ENCODE assay signal across 28 cellular contexts in the genomic region with DNA sequence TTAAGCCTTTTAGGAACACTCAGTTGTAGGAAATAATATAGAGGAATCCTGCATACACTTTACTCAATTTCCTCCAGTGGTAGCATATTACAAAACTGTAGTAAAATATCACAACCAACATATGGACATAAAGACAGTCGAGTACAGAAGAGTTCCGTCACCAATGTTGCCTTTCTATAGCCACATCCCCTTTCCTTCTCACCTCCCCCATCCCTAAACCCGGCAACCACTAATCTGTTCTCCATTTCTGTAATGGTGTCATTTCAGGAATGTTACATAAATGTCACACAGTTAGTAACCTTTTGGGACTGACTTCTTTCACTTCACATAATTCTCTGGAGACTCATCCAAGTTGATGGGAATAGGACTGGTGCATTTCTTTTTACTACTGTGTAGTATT.
"Had no signal": no experiment of that assay in that cellular context is flagged by ENCODE, and none has a peak within 500 bp of the region (broad histone marks: within the 10 kb centered on the region; RNA-seq: fewer than 3 reads in every experiment).

No MANE protein-coding gene starts in this region.

- H3K27me3 ChIP-seq: pancreas, tibial nerve had no signal

- H3K4me3 Mint-ChIP-seq: activated CD8-positive, alpha-beta memory T cell treated with anti-CD3 and anti-CD28 coated beads, Interleukin-2, amount 10 ng/mL, durations not matched to agents 7 days and 5 days; activated CD8-positive, alpha-beta T cell treated with anti-CD3 and anti-CD28 coated beads, Interleukin-2, amount 10 ng/mL, durations not matched to agents 7 days and 5 days; activated naive CD4-positive, alpha-beta T cell treated with anti-CD3 and anti-CD28 coated beads, Interleukin-2, amount 50 U/mL, for 24 hours; activated naive CD8-positive, alpha-beta T cell treated with anti-CD3 and anti-CD28 coated beads, Interleukin-2, amount 50 U/mL, for 24 hours; mesothelial cell of epicardium; naive B cell; nephron progenitor cell; stimulated activated naive B cell treated with anti-CD40 and anti-IgM and Interleukin-4, amounts not matched to agents 10 μg/mL and 1 μg/mL and 100 μg/mL, for 72 hours had no signal

- DNase-seq: activated CD4-positive, alpha-beta T cell treated with anti-CD3 and anti-CD28 coated beads for 1 hour; activated CD8-positive, alpha-beta memory T cell treated with anti-CD3 and anti-CD28 coated beads, Interleukin-2, amount 10 ng/mL, durations not matched to agents 7 days and 5 days; activated CD8-positive, alpha-beta T cell treated with anti-CD3 and anti-CD28 coated beads, Interleukin-2, amount 10 ng/mL, durations not matched to agents 7 days and 5 days; activated naive CD8-positive, alpha-beta T cell treated with anti-CD3 and anti-CD28 coated beads, Interleukin-2, amount 50 U/mL, for 24 hours; activated T-cell treated with anti-CD3 and anti-CD28 coated beads, Interleukin-2, amount 50 U/mL, for 48 hours; amygdala; caudate nucleus; cortex of kidney; foreskin fibroblast; head of caudate nucleus; hippocampal formation; kidney; left colon; naive B cell; nephron progenitor cell; pancreas; retina; stimulated activated CD4-positive, alpha-beta T cell treated with anti-CD3 and anti-CD28 coated beads, Interleukin-4, amount 100 ng/mL, for 4 hours; stimulated activated CD8-positive, alpha-beta memory T cell treated with anti-CD3 and anti-CD28 coated beads, Interleukin-4, amount 100 ng/mL, for 48 hours; stimulated activated naive B cell treated with anti-CD40 and anti-IgM and Interleukin-4, amounts not matched to agents 10 μg/mL and 1 μg/mL and 100 μg/mL, for 72 hours; T1000 had no signal

- H3K9me3 Mint-ChIP-seq: activated naive CD4-positive, alpha-beta T cell treated with anti-CD3 and anti-CD28 coated beads, Interleukin-2, amount 50 U/mL, for 24 hours; activated naive CD8-positive, alpha-beta T cell treated with anti-CD3 and anti-CD28 coated beads, Interleukin-2, amount 50 U/mL, for 24 hours; activated T-helper 2 cell treated with anti-CD3 and anti-CD28 coated beads, Interferon-gamma antibody, Interleukin-2, Interleukin-4, amounts not matched to agents 10 μg/mL and 5 μg/mL and 100 μg/mL, durations not matched to agents 14 hours and 24 hours and 36 hours; mesothelial cell of epicardium; naive B cell; nephron progenitor cell had no signal

- H3K4me1 ChIP-seq: pancreas, prostate gland had no signal

- H3K36me3 Mint-ChIP-seq: activated CD8-positive, alpha-beta memory T cell treated with anti-CD3 and anti-CD28 coated beads, Interleukin-2, amount 10 ng/mL, durations not matched to agents 7 days and 5 days; activated naive CD4-positive, alpha-beta T cell treated with anti-CD3 and anti-CD28 coated beads, Interleukin-2, amount 50 U/mL, for 24 hours; mesothelial cell of epicardium; naive B cell; stimulated activated naive B cell treated with anti-CD40 and anti-IgM and Interleukin-4, amounts not matched to agents 10 μg/mL and 1 μg/mL and 100 μg/mL, for 72 hours had no signal

- H3K27ac ChIP-seq: pancreas, prostate gland, tibial nerve had no signal

- H3K4me3 ChIP-seq: pancreas, prostate gland, skin epidermis, tibial nerve had no signal

- H3K27ac Mint-ChIP-seq: activated CD8-positive, alpha-beta memory T cell treated with anti-CD3 and anti-CD28 coated beads, Interleukin-2, amount 10 ng/mL, durations not matched to agents 7 days and 5 days; activated CD8-positive, alpha-beta T cell treated with anti-CD3 and anti-CD28 coated beads, Interleukin-2, amount 10 ng/mL, durations not matched to agents 7 days and 5 days; activated naive CD4-positive, alpha-beta T cell treated with anti-CD3 and anti-CD28 coated beads, Interleukin-2, amount 50 U/mL, for 24 hours; activated naive CD8-positive, alpha-beta T cell treated with anti-CD3 and anti-CD28 coated beads, Interleukin-2, amount 50 U/mL, for 24 hours; activated T-helper 2 cell treated with anti-CD3 and anti-CD28 coated beads, Interferon-gamma antibody, Interleukin-2, Interleukin-4, amounts not matched to agents 10 μg/mL and 5 μg/mL and 100 μg/mL, durations not matched to agents 14 hours and 24 hours and 36 hours; mesothelial cell of epicardium; naive B cell; nephron progenitor cell; stimulated activated naive B cell treated with anti-CD40 and anti-IgM and Interleukin-4, amounts not matched to agents 10 μg/mL and 1 μg/mL and 100 μg/mL, for 72 hours had no signal

- H3K36me3 ChIP-seq: pancreas, prostate gland, tibial nerve had no signal

- ATAC-seq: activated CD8-positive, alpha-beta memory T cell treated with anti-CD3 and anti-CD28 coated beads, Interleukin-2, amount 10 ng/mL, durations not matched to agents 7 days and 5 days; activated CD8-positive, alpha-beta T cell treated with anti-CD3 and anti-CD28 coated beads, Interleukin-2, amount 10 ng/mL, durations not matched to agents 7 days and 5 days; activated naive CD8-positive, alpha-beta T cell treated with anti-CD3 and anti-CD28 coated beads, Interleukin-2, amount 50 U/mL, for 24 hours; left colon; pancreas; sciatic nerve; stimulated activated naive B cell treated with anti-CD40 and anti-IgM and Interleukin-4, amounts not matched to agents 10 μg/mL and 1 μg/mL and 100 μg/mL, for 72 hours had no signal

- H3K9me3 ChIP-seq: pancreas, prostate gland, tibial nerve had no signal

- H3K4me1 Mint-ChIP-seq: mesothelial cell of epicardium, nephron progenitor cell had no signal
